11 cellular contexts compared by ENCODE assay signal in genomic region chr5:123429993-123430392, GRCh38. TPM values are rescaled to one million over a fixed set of nuclear protein-coding genes. Genes with fewer than 3 reads are reported as not detected.
DNase-seq lines count a peak whose midpoint lies in the region; ATAC-seq, FAIRE-seq and TF ChIP-seq lines count a peak whose summit lies in the region.
"Had no signal": no experiment of that assay in that cellular context is flagged by ENCODE, and none has a peak within 500 bp of the region (broad histone marks: within the 10 kb centered on the region; RNA-seq: fewer than 3 reads in every experiment).

No MANE protein-coding gene starts in this region.

- peaks cover 8% of the 10 kb centered on the region; the same call in 1 of the 2 replicates for H3K4me1 ChIP-seq in Caco-2
- no peaks in the 10 kb centered on the region for H3K4me1 ChIP-seq in esophagus muscularis mucosa
- H3K4me1 ChIP-seq: BLaER1 had no signal

- H3K36me3 Mint-ChIP-seq in Caco-2 (ENCODE audit: insufficient read depth, unreplicated experiment): no peaks in the 10 kb centered on the region

- no peaks in the 10 kb centered on the region for H3K9me3 Mint-ChIP-seq in Caco-2 (ENCODE audit: unreplicated experiment)
- H3K9me3 Mint-ChIP-seq: activated T-helper 17 cell treated with anti-CD3 and anti-CD28 coated beads, Interleukin-2, amount 50 U/mL, for 72 hours had no signal

- no peaks in the 10 kb centered on the region for H3K27me3 ChIP-seq in Caco-2 (replicated peaks; ENCODE audit: control insufficient read depth, insufficient read depth, low read length)
- no peaks in the 10 kb centered on the region for H3K27me3 ChIP-seq in esophagus muscularis mucosa
- H3K27me3 ChIP-seq: BLaER1 had no signal

- CTCF ChIA-PET in Caco-2 (lab: Charles Lee): no interaction called here

- TF ChIP-seq POLR2A in GM12892 (IDR thresholded peaks at IDR 0.05; ENCODE audit: low read depth, low read length) (no peak), esophagus muscularis mucosa (IDR thresholded peaks at IDR 0.05; ENCODE audit: low read depth) (no peak)

- H3K4me3 ChIP-seq in retinal pigment epithelial cell (ENCODE audit: low read length): no peak overlapping the region
- H3K4me3 ChIP-seq in Caco-2 (ENCODE audit: low read depth, low read length): no peak overlapping the region
- H3K4me3 ChIP-seq in esophagus muscularis mucosa: no peak overlapping the region
- H3K4me3 ChIP-seq: BLaER1 had no signal

- H3K9me3 ChIP-seq in Caco-2 (0 out of 2 replicates have a peak, but pooled peaks cover 4% of the 10 kb centered on the region), esophagus muscularis mucosa (no peaks in the 10 kb centered on the region)

- H3K27me3 Mint-ChIP-seq in Caco-2 (ENCODE audit: insufficient read depth, unreplicated experiment): peaks cover 5% of the 10 kb centered on the region

- no peak overlapping the region for H3K27ac ChIP-seq in esophagus muscularis mucosa (replicated peaks in 1 of 4)
- H3K27ac ChIP-seq: BLaER1 had no signal

- no peak for TF ChIP-seq EP300 in esophagus muscularis mucosa (IDR thresholded peaks at IDR 0.05)

- 92% methylated on average over 2 of the region's 2 CpGs for WGBS in esophagus muscularis mucosa

- TF ChIP-seq CTCF in retinal pigment epithelial cell (conservative IDR thresholded peaks at IDR 0.05; ENCODE audit: low read depth, low read length) (no peak), Caco-2 (IDR thresholded peaks at IDR 0.05; ENCODE audit: insufficient read depth in 1 of 2, low read depth in 1 of 2, low read length in 1 of 2, severe bottlenecking in 1 of 2, unreplicated experiment in 1 of 2) (no peak), esophagus muscularis mucosa (IDR thresholded peaks at IDR 0.05) (no peak)

- no peak overlapping the region for H3K27ac Mint-ChIP-seq in Caco-2 (ENCODE audit: unreplicated experiment)
- H3K27ac Mint-ChIP-seq: activated T-helper 17 cell treated with anti-CD3 and anti-CD28 coated beads, Interleukin-2, amount 50 U/mL, for 72 hours had no signal

- no TSS peak for BruUV-seq in Caco-2 (replicated peaks; lab: Mats Ljungman, UMichigan)

- H3K36me3 ChIP-seq in Caco-2 (ENCODE audit: control insufficient read depth, insufficient read depth, low read length) (no peaks in the 10 kb centered on the region), esophagus muscularis mucosa (no peaks in the 10 kb centered on the region)
- H3K36me3 ChIP-seq: BLaER1 had no signal

- peak; percentile 51 to 67 for ATAC-seq in activated CD4-positive, CD25-positive, alpha-beta regulatory T cell treated with anti-CD3 and anti-CD28 coated beads, Interleukin-2, amount 50 U/mL, for 24 hours
- ATAC-seq: activated T-helper 17 cell treated with anti-CD3 and anti-CD28 coated beads, Interleukin-2, amount 50 U/mL, for 72 hours; Panc1 had no signal

- DNase-seq in activated CD4-positive, CD25-positive, alpha-beta regulatory T cell (lab: John Stamatoyannopoulos, UW): no peak
- peak; percentile 88 for DNase-seq in NCI-H460 (ENCODE audit: extremely low read depth, low read depth)
- peak; percentile 31 for DNase-seq in dermis blood vessel endothelial cell
- peak; percentile 34 for DNase-seq in retinal pigment epithelial cell (ENCODE audit: low read depth)
- no peak for DNase-seq in Caco-2
- DNase-seq in GM12892 (ENCODE audit: insufficient read length): no peak
- no peak for DNase-seq in esophagus muscularis mucosa (ENCODE audit: extremely low spot score)

- intact Hi-C loops in Caco-2 (cut with micrococcal nuclease; ENCODE audit: unreplicated experiment): no loop called here
- intact Hi-C loops in esophagus muscularis mucosa (cut with DNase I): no loop called here

- no peak for FAIRE-seq in GM12892 (lab: Jason Lieb, UNC)

- H3K4me3 Mint-ChIP-seq in Caco-2 (ENCODE audit: unreplicated experiment): no peak overlapping the region
- H3K4me3 Mint-ChIP-seq: activated T-helper 17 cell treated with anti-CD3 and anti-CD28 coated beads, Interleukin-2, amount 50 U/mL, for 72 hours had no signal

- POLR2A ChIA-PET in Caco-2 (lab: Charles Lee): no interaction called here

- peaks cover 13% of the 10 kb centered on the region for H3K4me1 Mint-ChIP-seq in Caco-2 (ENCODE audit: low read depth, unreplicated experiment)

RNA-seq across cellular contexts. Expression of gene CEP120, which starts 6.8 kb away (rescaled TPM):
- total RNA-seq in NCI-H460 (2014; rRNA removed; shearing (Covaris generic)): 33.6 and 37.0 TPM in 2 replicates
- polyA plus RNA-seq in NCI-H460 (2014; cell fraction: nucleus; rRNA removed): 23.2 and 31.8 TPM in 2 replicates
- total RNA-seq in dermis blood vessel endothelial cell (15.9 and 17.9 TPM in 2 replicates), Caco-2 (2022) (24.4 and 25.8 TPM in 2 replicates), esophagus muscularis mucosa (10 to 100 TPM; 14.3 to 24.1 (median 15.8) TPM)
- 10.5 TPM for polyA plus RNA-seq in GM12892 (2012; ENCODE audit: missing spikeins)

Comparison
In these comparisons a context has a peak if more than half of its experiments do, and no peak if none do; other contexts are left out.
1. DNase-seq: peak in NCI-H460 (single experiment), dermis blood vessel endothelial cell (single experiment) and retinal pigment epithelial cell (single experiment); none in activated CD4-positive, CD25-positive, alpha-beta regulatory T cell (0 of 4), Caco-2 (0 of 2), GM12892 (single experiment) and esophagus muscularis mucosa (single experiment).